In genomic region chrX:132219343-132219768, GRCh38 we compare ENCODE assay signal across 8 cellular contexts. TPM values are rescaled to one million over a fixed set of nuclear protein-coding genes. Genes with fewer than 3 reads are reported as not detected.
DNase-seq lines count a peak whose midpoint lies in the region; FAIRE-seq and TF ChIP-seq lines count a peak whose summit lies in the region.

RAP2C (minus strand) TSS chrX:132219447; CDS start chrX:132217268, 2,179 bp downstream.

- H3K9me3 ChIP-seq in endothelial cell of umbilical vein (replicated peaks; ENCODE audit: control insufficient read depth, insufficient read depth, low read length) (no peaks in the 10 kb centered on the region), mesodermal cell (ENCODE audit: control insufficient read depth, low read length) (no peaks in the 10 kb centered on the region)

- DNase-seq in COLO829 (ENCODE audit: low spot score) (peak; percentile 74), GM20000 (ENCODE audit: low spot score) (peak; percentile 67), HL-60 (ENCODE audit: low read depth in 1 of 2, low spot score in 1 of 2) (peak in 1 of 2 experiments; percentile 82), NOMO-1 treated with DMSO at 0.1 percent for 48 hours (lab: John Stamatoyannopoulos, UW; ENCODE audit: unreplicated experiment) (peak; percentile 60), endothelial cell of umbilical vein (ENCODE audit: low read depth, low spot score) (peak; percentile 67)
- DNase-seq in activated CD8-positive, alpha-beta memory T cell treated with anti-CD3 and anti-CD28 coated beads, Interleukin-2, amount 50 U/mL, for 4 hours, result peak; percentile 55
- DNase-seq in stimulated activated CD8-positive, alpha-beta memory T cell treated with anti-CD3 and anti-CD28 coated beads, Interleukin-4, amount 100 ng/mL, for 48 hours, result peak; percentile 60

- H3K79me2 ChIP-seq in endothelial cell of umbilical vein (ENCODE audit: control insufficient read depth, insufficient read depth, low read length), result peaks cover 23% of the 10 kb centered on the region

- peak within 1 kb of the TSS; percentile 70 for H2AFZ ChIP-seq in endothelial cell of umbilical vein (ENCODE audit: low read depth, low read length)

- H3K4me2 ChIP-seq in endothelial cell of umbilical vein (ENCODE audit: insufficient read depth, low read length), result peak within 1 kb of the TSS; percentile 93

- intact Hi-C loops in endothelial cell of umbilical vein (cut with micrococcal nuclease), result loop anchor here (1.0 to 5.0 kb wide), 6 partner anchors 48 to 391 kb away; no protein-coding TSS in a partner anchor

- dilution Hi-C loops in endothelial cell of umbilical vein (cut with MboI; ENCODE audit: extremely low pct_ligation_motif_present, low sequenced_read_pairs), result no loop called here

- CTCF ChIA-PET in endothelial cell of umbilical vein (lab: Charles Lee), result interaction anchor here (0.6 to 4.1 kb wide), 15 partner anchors 13 to 401 kb away, joined by 3 to 113 read pairs (median 5); no protein-coding TSS in a partner anchor

- peak; percentile 88 for FAIRE-seq in endothelial cell of umbilical vein (lab: Jason Lieb, UNC)

- no TSS peak for BruUV-seq in endothelial cell of umbilical vein (replicated peaks; lab: Mats Ljungman, UMichigan)

- no peaks in the 10 kb centered on the region for H3K27me3 ChIP-seq in HL-60 (ENCODE audit: insufficient read depth, poor library complexity, severe bottlenecking)
- no peaks in the 10 kb centered on the region for H3K27me3 ChIP-seq in endothelial cell of umbilical vein (ENCODE audit: control insufficient read depth in 2 of 2, insufficient read depth in 2 of 2, low read length in 2 of 2)

- TF ChIP-seq CTCF in GM20000 (IDR thresholded peaks at IDR 0.05; ENCODE audit: extremely low read depth, missing control alignments), result peak; percentile 14
- TF ChIP-seq CTCF in HL-60 (IDR thresholded peaks at IDR 0.05; ENCODE audit: insufficient read depth, low read length), result peak; percentile 19
- TF ChIP-seq CTCF in endothelial cell of umbilical vein (IDR thresholded peaks at IDR 0.05; ENCODE audit: extremely low read depth in 1 of 2, insufficient read depth in 1 of 2, low read depth in 1 of 2, low read length in 2 of 2), result peak; percentile 48 to 64

- H3K9me1 ChIP-seq in endothelial cell of umbilical vein (replicated peaks; ENCODE audit: control insufficient read depth, extremely low read depth, insufficient read depth, low read length), result no peaks in the 10 kb centered on the region

- H3K4me3 ChIP-seq in HL-60 (replicated peaks; ENCODE audit: insufficient read depth, low read length) (peak within 1 kb of the TSS; percentile 58), endothelial cell of umbilical vein (replicated peaks in 1 of 3; ENCODE audit: insufficient read depth in 1 of 3, low read depth in 1 of 3, low read length in 3 of 3) (peak within 1 kb of the TSS; percentile 82 to 91 (median 83)), mesodermal cell (ENCODE audit: extremely low read depth, insufficient read depth, low read length, poor library complexity, severe bottlenecking) (peak within 1 kb of the TSS; percentile 50)

- TF ChIP-seq POLR2A in endothelial cell of umbilical vein (IDR thresholded peaks at IDR 0.05; ENCODE audit: low read depth, low read length), result no peak

- WGBS in mesodermal cell (ENCODE audit: insufficient coverage in 2 of 2), 2 experiments, result 0 to 17% methylated on average over 2 of the region's 6 CpGs

- peaks cover 11% of the 10 kb centered on the region for H3K4me1 ChIP-seq in endothelial cell of umbilical vein (ENCODE audit: control insufficient read depth, extremely low read depth, insufficient read depth, low read length)
- no peaks in the 10 kb centered on the region for H3K4me1 ChIP-seq in mesodermal cell (ENCODE audit: control insufficient read depth, insufficient read depth, low read length, poor library complexity, severe bottlenecking)

- H4K20me1 ChIP-seq in endothelial cell of umbilical vein (replicated peaks; ENCODE audit: control insufficient read depth, extremely low read depth, insufficient read depth, low read length), result no peaks in the 10 kb centered on the region

- H3K27ac ChIP-seq in HL-60 (replicated peaks), result peak within 1 kb of the TSS; percentile 99
- H3K27ac ChIP-seq in endothelial cell of umbilical vein (ENCODE audit: insufficient read depth, low read depth, low read length), result peak within 1 kb of the TSS; percentile 78
- H3K27ac ChIP-seq in mesodermal cell (ENCODE audit: low read depth, low read length, severe bottlenecking), result peak within 1 kb of the TSS; percentile 96

- no peaks in the 10 kb centered on the region for H3K36me3 ChIP-seq in endothelial cell of umbilical vein (ENCODE audit: control insufficient read depth in 2 of 2, extremely low read depth in 1 of 2, insufficient read depth in 2 of 2, low read length in 2 of 2)
- H3K36me3 ChIP-seq in mesodermal cell (ENCODE audit: control insufficient read depth, insufficient read depth, low read length), result peaks cover 1% of the 10 kb centered on the region

- peak within 1 kb of the TSS; percentile 94 for H3K9ac ChIP-seq in endothelial cell of umbilical vein (replicated peaks; ENCODE audit: extremely low read depth, insufficient read depth, low read length)

- POLR2A ChIA-PET in endothelial cell of umbilical vein (lab: Charles Lee), result no interaction called here

TF ChIP-seq in endothelial cell of umbilical vein, 7 proteins besides CTCF, POLR2A, EP300 and RAD21:
- TF ChIP-seq MAX (IDR thresholded peaks at IDR 0.05; ENCODE audit: insufficient read depth, insufficient read length) (no peak), EZH2 (IDR thresholded peaks at IDR 0.05; ENCODE audit: borderline replicate concordance, low read depth, low read length, severe bottlenecking) (no peak), POLR2AphosphoS5 (IDR thresholded peaks at IDR 0.05; ENCODE audit: insufficient read depth, low read depth, low read length) (no peak), FOS (IDR thresholded peaks at IDR 0.05; ENCODE audit: borderline replicate concordance, insufficient read depth, low read length) (no peak), GATA2 (IDR thresholded peaks at IDR 0.05; ENCODE audit: insufficient read depth, insufficient read length, low read depth, low read length) (no peak), MYC (IDR thresholded peaks at IDR 0.05; ENCODE audit: low read depth, low read length) (no peak), JUN (IDR thresholded peaks at IDR 0.05; ENCODE audit: borderline replicate concordance, insufficient read depth, insufficient read length, low read depth) (no peak)

RNA-seq across cellular contexts. Expression of gene RAP2C, which starts in this region (rescaled TPM):
- total RNA-seq in endothelial cell of umbilical vein, result 22.2 and 23.4 TPM in 2 replicates
- polyA plus RNA-seq in endothelial cell of umbilical vein, result 5.0 and 5.5 TPM in 2 replicates
- polyA plus RNA-seq in endothelial cell of umbilical vein (2011; cell fraction: cytosol; rRNA removed), result 7.7 TPM in 2 replicates
- polyA plus RNA-seq in endothelial cell of umbilical vein (2011; cell fraction: nucleus; rRNA removed), result 9.3 and 10.5 TPM in 2 replicates
- 23.3 and 29.5 TPM in 2 replicates for polyA plus RNA-seq in endothelial cell of umbilical vein (2012)
- 12.8 and 17.8 TPM in 2 replicates for polyA minus RNA-seq in endothelial cell of umbilical vein
- 16.7 TPM for polyA minus RNA-seq in endothelial cell of umbilical vein (2011; cell fraction: cytosol; rRNA and poly(A)+ RNA removed)
- polyA minus RNA-seq in endothelial cell of umbilical vein (2011; cell fraction: nucleus; rRNA and poly(A)+ RNA removed), result 7.2 and 8.9 TPM in 2 replicates
- polyA plus RNA-seq in mesodermal cell (2013, experiment 1 of 2), result 30.9 TPM
- 31.9 TPM for polyA plus RNA-seq in mesodermal cell (2013, experiment 2 of 2)
